In genomic region chr2:217920879-217921603, GRCh38 we compare ENCODE assay signal across 10 cellular contexts.
A peak's percentile ranks its signal among the peaks of the same experiment; 100 is the strongest.
DNase-seq lines count a peak whose midpoint lies in the region; ATAC-seq and TF ChIP-seq lines count a peak whose summit lies in the region.
"Had no signal": no experiment of that assay in that cellular context is flagged by ENCODE, and none has a peak within 500 bp of the region (broad histone marks: within the 10 kb centered on the region; RNA-seq: fewer than 3 reads in every experiment).

No MANE protein-coding gene starts in this region.

- WGBS in psoas muscle, 3 donors: 13 to 37% (median 16%) methylated on average over 8 of the region's 8 CpGs

- H3K27me3 ChIP-seq in AG04450 (ENCODE audit: control insufficient read depth, insufficient read depth, low read length): no peaks in the 10 kb centered on the region
- H3K27me3 ChIP-seq in ascending aorta: no peaks in the 10 kb centered on the region
- H3K27me3 ChIP-seq in iPS-20b (ENCODE audit: insufficient read depth, low read length): peaks cover 6% of the 10 kb centered on the region; the same call in 1 of the 2 replicates
- no peaks in the 10 kb centered on the region for H3K27me3 ChIP-seq in psoas muscle (ENCODE audit: insufficient read depth in 3 of 3, low read length in 2 of 3)
- no peaks in the 10 kb centered on the region for H3K27me3 ChIP-seq in PC-9 (ENCODE audit: insufficient read depth, low read depth)

- peak overlapping the region; percentile 5; the same call in 1 of the 2 replicates for H3K9ac ChIP-seq in iPS-20b (ENCODE audit: low read depth, low read length)

- H3K4me3 ChIP-seq in AG04450 (ENCODE audit: low read depth, low read length): no peak overlapping the region
- peak overlapping the region; percentile 24 to 50 for H3K4me3 ChIP-seq in ascending aorta
- H3K4me3 ChIP-seq in iPS-20b (ENCODE audit: low read length): no peak overlapping the region
- peak overlapping the region; percentile 50 for H3K4me3 ChIP-seq in psoas muscle
- H3K4me3 ChIP-seq in PC-9: no peak overlapping the region

- DNase-seq in AG04450 (ENCODE audit: low read depth, low spot score): no peak
- peak in 1 of 2 donors; percentile 90 for DNase-seq in ascending aorta (ENCODE audit: low spot score in 2 of 2)
- DNase-seq in psoas muscle: peak; percentile 73 to 86
- no peak for DNase-seq in stimulated activated CD4-positive, alpha-beta T cell treated with anti-CD3 and anti-CD28 coated beads, Interleukin-2, amount 100 ng/mL, for 48 hours
- no peak for DNase-seq in PC-9
- DNase-seq in NCI-H82 treated with DMSO at 0.1 percent for 48 hours (lab: John Stamatoyannopoulos, UW; ENCODE audit: unreplicated experiment): no peak
- no peak for DNase-seq in activated T-cell treated with anti-CD3 and anti-CD28 coated beads, Interleukin-2, amount 50 U/mL, for 48 hours
- DNase-seq: activated gamma-delta T cell, naive B cell had no signal

- H3K9me3 ChIP-seq in AG04450 (ENCODE audit: control insufficient read depth, insufficient read depth, low read length) (no peaks in the 10 kb centered on the region; the same call in 1 of the 2 replicates), ascending aorta (no peaks in the 10 kb centered on the region), iPS-20b (ENCODE audit: insufficient read depth, low read depth, low read length) (no peaks in the 10 kb centered on the region), psoas muscle (no peaks in the 10 kb centered on the region), PC-9 (ENCODE audit: insufficient read depth, low read depth) (no peaks in the 10 kb centered on the region)

- peak; percentile 91 to 95 (median 92) for ATAC-seq in psoas muscle

- H3K27ac ChIP-seq in AG04450 (ENCODE audit: low read depth, low read length) (peak overlapping the region; percentile 83), ascending aorta (peak overlapping the region; percentile 98 to 100), iPS-20b (ENCODE audit: low read length) (no peak overlapping the region), psoas muscle (peak overlapping the region; percentile 97), PC-9 (no peak overlapping the region)

- H3K36me3 ChIP-seq in ascending aorta: peaks cover 24 to 42% of the 10 kb centered on the region in 2 donors
- H3K36me3 ChIP-seq in iPS-20b (ENCODE audit: insufficient read depth, low read depth, low read length): no peaks in the 10 kb centered on the region
- H3K36me3 ChIP-seq in psoas muscle (ENCODE audit: insufficient read depth in 1 of 2, low read depth in 1 of 2): no peaks in the 10 kb centered on the region
- H3K36me3 ChIP-seq in PC-9 (ENCODE audit: low read depth): no peaks in the 10 kb centered on the region

- intact Hi-C loops in ascending aorta (cut with DNase I) (loop anchor here (2.0 kb wide), 1 partner anchor 14 kb away; no protein-coding TSS in a partner anchor), psoas muscle (cut with DNase I) (loop anchor here in 1 of 2 donors (2.0 kb wide), 1 partner anchor 16 kb away; no protein-coding TSS in a partner anchor), PC-9 (cut with micrococcal nuclease; ENCODE audit: unreplicated experiment) (no loop called here)

- H3K79me2 ChIP-seq in PC-9 (ENCODE audit: low read depth): no peaks in the 10 kb centered on the region

- no peak overlapping the region for H3K4me2 ChIP-seq in PC-9

- H3K4me1 ChIP-seq in ascending aorta (peaks cover 38 to 95% of the 10 kb centered on the region in 2 donors), iPS-20b (ENCODE audit: insufficient read depth, low read length) (peaks cover 37% of the 10 kb centered on the region), psoas muscle (peaks cover 85% of the 10 kb centered on the region), PC-9 (replicated peaks; ENCODE audit: insufficient read depth) (no peaks in the 10 kb centered on the region)

- H2AFZ ChIP-seq in PC-9: no peak overlapping the region

- CTCF ChIA-PET in AG04450 (lab: Charles Lee): interaction anchor here (0.6 to 1.8 kb wide), 8 partner anchors 12 to 131 kb away, joined by 3 to 11 read pairs (median 4); no protein-coding TSS in a partner anchor
- CTCF ChIA-PET in PC-9 (lab: Charles Lee): no interaction called here

- TF ChIP-seq CTCF in AG04450 (IDR thresholded peaks at IDR 0.05; ENCODE audit: low read depth, low read length): no peak
- no peak for TF ChIP-seq CTCF in ascending aorta (IDR thresholded peaks at IDR 0.05)
- no peak for TF ChIP-seq CTCF in psoas muscle (IDR thresholded peaks at IDR 0.05)
- no peak for TF ChIP-seq CTCF in PC-9 (conservative IDR thresholded peaks at IDR 0.05)

- no peaks in the 10 kb centered on the region for H3K9me2 ChIP-seq in PC-9 (ENCODE audit: insufficient read depth)

- POLR2A ChIA-PET in AG04450 (lab: Yijun Ruan, JAX) (interaction anchor here (0.7 kb wide), 2 partner anchors 12 to 45 kb away, joined by 4 to 5 read pairs; no protein-coding TSS in a partner anchor), PC-9 (lab: Charles Lee; ENCODE audit: unreplicated experiment) (no interaction called here)

- H3F3A ChIP-seq in PC-9 (ENCODE audit: insufficient read depth, low read depth): no peaks in the 10 kb centered on the region

- no TSS peak for BruUV-seq in PC-9 (replicated peaks; lab: Mats Ljungman, UMichigan)

- H4K20me1 ChIP-seq in PC-9 (ENCODE audit: insufficient read depth): no peaks in the 10 kb centered on the region

Comparison
In these comparisons a context has a peak if more than half of its experiments do, and no peak if none do; other contexts are left out.
1. DNase-seq: peak in psoas muscle (2 of 2); none in AG04450 (single experiment), stimulated activated CD4-positive, alpha-beta T cell treated with anti-CD3 and anti-CD28 coated beads, Interleukin-2, amount 100 ng/mL, for 48 hours (0 of 2), PC-9 (0 of 2), NCI-H82 treated with DMSO at 0.1 percent for 48 hours (single experiment) and activated T-cell treated with anti-CD3 and anti-CD28 coated beads, Interleukin-2, amount 50 U/mL, for 48 hours (0 of 2).
2. H3K27ac ChIP-seq: peak in AG04450 (single experiment), ascending aorta (2 of 2) and psoas muscle (single experiment); none in iPS-20b (single experiment) and PC-9 (single experiment).
3. H3K4me3 ChIP-seq: peak in ascending aorta (2 of 2) and psoas muscle (single experiment); none in AG04450 (single experiment), iPS-20b (single experiment) and PC-9 (single experiment).